33 cellular contexts compared by ENCODE assay signal in the genomic region with DNA sequence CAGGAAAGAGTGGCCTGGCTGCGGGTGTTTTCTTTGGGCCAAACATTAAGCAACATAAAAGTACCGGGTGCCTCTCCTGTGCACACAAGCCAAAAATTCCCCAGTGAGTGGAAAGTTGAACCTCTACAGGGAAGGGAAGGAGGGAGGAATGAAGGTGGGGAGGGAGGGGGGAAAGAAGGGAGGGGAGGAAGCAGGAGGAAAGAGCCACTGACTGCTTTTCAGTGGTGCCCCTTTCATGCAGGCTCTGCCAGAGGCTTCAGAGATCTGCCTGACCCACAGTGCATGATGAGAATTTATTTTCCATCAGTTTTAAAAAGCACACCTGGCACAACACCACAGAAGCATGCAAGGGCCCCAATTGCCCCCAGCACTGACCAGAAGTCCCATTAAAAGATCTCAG. TPM values are rescaled to one million over a fixed set of nuclear protein-coding genes. Genes with fewer than 3 reads are reported as not detected.
"Had no signal": no experiment of that assay in that cellular context is flagged by ENCODE, and none has a peak within 500 bp of the region (broad histone marks: within the 10 kb centered on the region; RNA-seq: fewer than 3 reads in every experiment).

No MANE protein-coding gene starts in this region.

- H3K9me3 Mint-ChIP-seq: activated B cell treated with CpG ODN at 0.5 μM for 24 hours; activated naive CD4-positive, alpha-beta T cell treated with anti-CD3 and anti-CD28 coated beads for 36 hours; activated naive CD4-positive, alpha-beta T cell treated with anti-CD3 and anti-CD28 coated beads, Interleukin-2, amount 50 U/mL, for 24 hours; activated naive CD8-positive, alpha-beta T cell treated with anti-CD3 and anti-CD28 coated beads for 36 hours; activated naive CD8-positive, alpha-beta T cell treated with anti-CD3 and anti-CD28 coated beads, Interleukin-2, amount 50 U/mL, for 24 hours; activated T-cell treated with anti-CD3 and anti-CD28 coated beads, Interleukin-2, amount 50 U/mL, for 4 hours; activated T-helper 17 cell treated with anti-CD3 and anti-CD28 coated beads, Interleukin-2, amount 50 U/mL, for 72 hours; endodermal cell; T-cell; T-helper 1 cell treated with Interleukin-12 subunit alpha and Interleukin-12 subunit beta and Interleukin-4 antibody, amounts not matched to agents 30 μg/mL and 1 μg/mL, for 36 hours; T-helper 2 cell treated with Interferon-gamma antibody and Interleukin-4, amounts not matched to agents 5 μg/mL and 100 μg/mL, for 36 hours had no signal

- H3K4me1 Mint-ChIP-seq: activated T-helper 17 cell treated with anti-CD3 and anti-CD28 coated beads, Interleukin-2, amount 50 U/mL, for 72 hours had no signal

- H3K27ac Mint-ChIP-seq: activated B cell treated with CpG ODN at 0.5 μM for 24 hours; activated naive CD4-positive, alpha-beta T cell treated with anti-CD3 and anti-CD28 coated beads for 36 hours; activated naive CD4-positive, alpha-beta T cell treated with anti-CD3 and anti-CD28 coated beads, Interleukin-2, amount 50 U/mL, for 24 hours; activated naive CD8-positive, alpha-beta T cell treated with anti-CD3 and anti-CD28 coated beads for 36 hours; activated naive CD8-positive, alpha-beta T cell treated with anti-CD3 and anti-CD28 coated beads, Interleukin-2, amount 50 U/mL, for 24 hours; activated T-helper 17 cell treated with anti-CD3 and anti-CD28 coated beads, Interleukin-2, amount 50 U/mL, for 72 hours; endodermal cell; T-cell; T-helper 1 cell treated with Interleukin-12 subunit alpha and Interleukin-12 subunit beta and Interleukin-4 antibody, amounts not matched to agents 30 μg/mL and 1 μg/mL, for 36 hours; T-helper 2 cell treated with Interferon-gamma antibody and Interleukin-4, amounts not matched to agents 5 μg/mL and 100 μg/mL, for 36 hours had no signal

- H3K27me3 ChIP-seq: adrenal gland, body of pancreas, colonic mucosa, foreskin keratinocyte, gastrocnemius medialis, heart left ventricle had no signal

- H3K4me1 ChIP-seq: body of pancreas, colonic mucosa, foreskin keratinocyte had no signal

- ATAC-seq: activated CD4-positive, CD25-positive, alpha-beta regulatory T cell treated with anti-CD3 and anti-CD28 coated beads, Interleukin-2, amount 50 U/mL, for 24 hours; activated naive CD8-positive, alpha-beta T cell treated with anti-CD3 and anti-CD28 coated beads, Interleukin-2, amount 50 U/mL, for 24 hours; activated T-cell treated with anti-CD3 and anti-CD28 coated beads, Interleukin-2, amount 50 U/mL, for 4 hours; activated T-helper 17 cell treated with anti-CD3 and anti-CD28 coated beads, Interleukin-2, amount 50 U/mL, for 72 hours; body of pancreas; esophagus mucosa; foreskin keratinocyte; gastrocnemius medialis; heart left ventricle; T-cell had no signal

- DNase-seq: activated B cell treated with CpG ODN at 0.5 μM for 24 hours; activated CD4-positive, alpha-beta T cell treated with anti-CD3 and anti-CD28 coated beads for 48 hours; activated CD4-positive, alpha-beta T cell treated with anti-CD3 and anti-CD28 coated beads, Interleukin-2, amount 50 U/mL, for 1 hour; activated CD4-positive, alpha-beta T cell treated with anti-CD3 and anti-CD28 coated beads, Interleukin-2, amount 50 U/mL, for 48 hours; activated effector memory CD4-positive, alpha-beta T cell treated with Interleukin-2 at 50 U/mL for 16 hours; activated gamma-delta T cell treated with Interleukin-2 at 50 U/mL for 16 hours; activated naive CD4-positive, alpha-beta T cell treated with anti-CD3 and anti-CD28 coated beads for 36 hours; activated naive CD8-positive, alpha-beta T cell treated with anti-CD3 and anti-CD28 coated beads for 36 hours; activated naive CD8-positive, alpha-beta T cell treated with anti-CD3 and anti-CD28 coated beads, Interleukin-2, amount 50 U/mL, for 24 hours; activated T-cell treated with anti-CD3 and anti-CD28 coated beads, Interleukin-2, amount 50 U/mL, for 4 hours; adrenal gland; amygdala; aorta; body of pancreas; cerebellar nuclear complex; colonic mucosa; effector memory CD4-positive, alpha-beta T cell; endodermal cell; foreskin keratinocyte; gastrocnemius medialis; glutamatergic neuron; heart left ventricle; T-cell; T1000; WERI-Rb-1 had no signal

- H3K27me3 Mint-ChIP-seq: activated B cell treated with CpG ODN at 0.5 μM for 24 hours; activated naive CD4-positive, alpha-beta T cell treated with anti-CD3 and anti-CD28 coated beads, Interleukin-2, amount 50 U/mL, for 24 hours; activated naive CD8-positive, alpha-beta T cell treated with anti-CD3 and anti-CD28 coated beads for 36 hours; activated naive CD8-positive, alpha-beta T cell treated with anti-CD3 and anti-CD28 coated beads, Interleukin-2, amount 50 U/mL, for 24 hours; activated T-helper 17 cell treated with anti-CD3 and anti-CD28 coated beads, Interleukin-2, amount 50 U/mL, for 72 hours; T-cell had no signal

- H3K4me3 Mint-ChIP-seq: activated B cell treated with CpG ODN at 0.5 μM for 24 hours; activated naive CD4-positive, alpha-beta T cell treated with anti-CD3 and anti-CD28 coated beads for 36 hours; activated naive CD4-positive, alpha-beta T cell treated with anti-CD3 and anti-CD28 coated beads, Interleukin-2, amount 50 U/mL, for 24 hours; activated naive CD8-positive, alpha-beta T cell treated with anti-CD3 and anti-CD28 coated beads for 36 hours; activated naive CD8-positive, alpha-beta T cell treated with anti-CD3 and anti-CD28 coated beads, Interleukin-2, amount 50 U/mL, for 24 hours; activated T-cell treated with anti-CD3 and anti-CD28 coated beads, Interleukin-2, amount 50 U/mL, for 4 hours; activated T-helper 17 cell treated with anti-CD3 and anti-CD28 coated beads, Interleukin-2, amount 50 U/mL, for 72 hours; endodermal cell; T-cell; T-helper 1 cell treated with Interleukin-12 subunit alpha and Interleukin-12 subunit beta and Interleukin-4 antibody, amounts not matched to agents 30 μg/mL and 1 μg/mL, for 36 hours; T-helper 2 cell treated with Interferon-gamma antibody and Interleukin-4, amounts not matched to agents 5 μg/mL and 100 μg/mL, for 36 hours had no signal

- H3K4me3 ChIP-seq: adrenal gland, body of pancreas, colonic mucosa, gastrocnemius medialis, heart left ventricle had no signal

- H3K9me3 ChIP-seq: adrenal gland, body of pancreas, colonic mucosa, gastrocnemius medialis, heart left ventricle had no signal

- H3K27ac ChIP-seq: adrenal gland, body of pancreas, colonic mucosa, foreskin keratinocyte, gastrocnemius medialis, heart left ventricle, WERI-Rb-1 had no signal

- H3K36me3 ChIP-seq: colonic mucosa, WERI-Rb-1 had no signal

- H3K36me3 Mint-ChIP-seq: activated naive CD8-positive, alpha-beta T cell treated with anti-CD3 and anti-CD28 coated beads for 36 hours had no signal

RNA-seq across cellular contexts. Expression of a gene that starts 27.5 kb away (rescaled TPM):
- total RNA-seq: activated B cell treated with CpG ODN at 0.5 μM for 24 hours; activated naive CD4-positive, alpha-beta T cell treated with anti-CD3 and anti-CD28 coated beads for 36 hours; activated naive CD8-positive, alpha-beta T cell treated with anti-CD3 and anti-CD28 coated beads for 36 hours; activated T-cell treated with anti-CD3 and anti-CD28 coated beads, Interleukin-2, amount 50 U/mL, for 4 hours; activated T-helper 17 cell treated with anti-CD3 and anti-CD28 coated beads, Interleukin-2, amount 50 U/mL, for 72 hours; aorta; body of pancreas; colonic mucosa; dermis microvascular lymphatic vessel endothelial cell; endodermal cell; epithelial cell of proximal tubule; esophagus mucosa; foreskin keratinocyte; gastrocnemius medialis; heart left ventricle had no signal
- polyA plus RNA-seq: aorta, foreskin keratinocyte, heart left ventricle had no signal

RNA-seq across cellular contexts. Expression of a gene that starts 40.6 kb away (rescaled TPM):
- total RNA-seq: activated B cell treated with CpG ODN at 0.5 μM for 24 hours; activated naive CD4-positive, alpha-beta T cell treated with anti-CD3 and anti-CD28 coated beads for 36 hours; activated T-helper 17 cell treated with anti-CD3 and anti-CD28 coated beads, Interleukin-2, amount 50 U/mL, for 72 hours; aorta; body of pancreas; colonic mucosa; dermis microvascular lymphatic vessel endothelial cell; endodermal cell; epithelial cell of proximal tubule; esophagus mucosa; foreskin keratinocyte had no signal
- polyA plus RNA-seq: foreskin keratinocyte, heart left ventricle had no signal
